Comparison of ENCODE assay signal across 19 cellular contexts in genomic region chr9:2526071-2526862, GRCh38.
DNase-seq lines count a peak whose midpoint lies in the region; ATAC-seq, FAIRE-seq and TF ChIP-seq lines count a peak whose summit lies in the region.
"Had no signal": no experiment of that assay in that cellular context is flagged by ENCODE, and none has a peak within 500 bp of the region (broad histone marks: within the 10 kb centered on the region; RNA-seq: fewer than 3 reads in every experiment).

No MANE protein-coding gene starts in this region.

- no peak overlapping the region for H2AFZ ChIP-seq in HepG2 (ENCODE audit: low read length)
- H2AFZ ChIP-seq: PC-9 had no signal

- no peak for TF ChIP-seq POLR2A in HepG2 (IDR thresholded peaks at IDR 0.05; ENCODE audit: insufficient read depth in 1 of 2, low read depth in 2 of 2, low read length in 2 of 2)

- WGBS in liver, result 75% methylated on average over 2 of the region's 2 CpGs
- 5% methylated on average over 2 of the region's 2 CpGs for WGBS in HepG2 (ENCODE audit: low lambda C conversion rate)

- H3K27ac ChIP-seq in liver (ENCODE audit: low read depth in 1 of 2, low read length in 2 of 2) (no peak overlapping the region), HepG2 (ENCODE audit: extremely low read length, insufficient read depth, low read length) (no peak overlapping the region)
- H3K27ac ChIP-seq: BLaER1, PC-9, RWPE1 had no signal

- TF ChIP-seq EP300 in HepG2 (IDR thresholded peaks at IDR 0.05; ENCODE audit: low read depth in 2 of 2, low read length in 2 of 2), result no peak
- TF ChIP-seq EP300 in HepG2 (CRISPR knock-in tag; IDR thresholded peaks at IDR 0.05; ENCODE audit: borderline replicate concordance), result no peak

- no peaks in the 10 kb centered on the region for H3K27me3 ChIP-seq in liver (ENCODE audit: control insufficient read depth in 4 of 4, insufficient read depth in 4 of 4, low read length in 3 of 4)
- H3K27me3 ChIP-seq in HepG2 (ENCODE audit: control insufficient read depth in 1 of 2, insufficient read depth in 2 of 2, low read length in 2 of 2), result no peaks in the 10 kb centered on the region
- H3K27me3 ChIP-seq: BLaER1 had no signal

- POLR2A ChIA-PET in HepG2 (lab: Yijun Ruan, JAX), result no interaction called here

- no peak overlapping the region for H3K9ac ChIP-seq in liver (ENCODE audit: low read depth in 1 of 2, low read length in 2 of 2)
- H3K9ac ChIP-seq in HepG2 (ENCODE audit: insufficient read depth, low read depth, low read length), result no peak overlapping the region
- H3K9ac ChIP-seq: BLaER1 had no signal

- intact Hi-C loops in HepG2 (cut with micrococcal nuclease; ENCODE audit: unreplicated experiment), result no loop called here

- ATAC-seq in HepG2 (no peak), esophagus mucosa (no peak), HG03039 (IDR thresholded peaks at IDR 0.05; ENCODE audit: unreplicated experiment) (no peak)
- ATAC-seq: CD8-positive, alpha-beta T cell; K562 had no signal

- FAIRE-seq in HepG2 (lab: Jason Lieb, UNC), result no peak
- FAIRE-seq: A204.1, K562 had no signal

- no peak overlapping the region for H3K4me3 ChIP-seq in liver (ENCODE audit: low read depth in 1 of 3, low read length in 3 of 3)
- no peak overlapping the region for H3K4me3 ChIP-seq in HepG2 (replicated peaks in 1 of 3; ENCODE audit: insufficient read depth in 1 of 3, low read depth in 2 of 3, low read length in 3 of 3)
- H3K4me3 ChIP-seq: BLaER1, K562, PC-9 had no signal

- CTCF ChIA-PET in HepG2 (lab: Yijun Ruan, JAX; ENCODE audit: low intra/inter-chr PET ratio, low total read pairs), result no interaction called here

- in situ Hi-C loops in HepG2 (cut with HindIII; ENCODE audit: extremely low pct_ligation_motif_present, low pct_unique_long_range_greater_than_20kb), result no loop called here

- no peak for TF ChIP-seq RAD21 in liver (IDR thresholded peaks at IDR 0.05)
- no peak for TF ChIP-seq RAD21 in HepG2 (CRISPR knock-in tag; IDR thresholded peaks at IDR 0.05)

- H3K4me1 ChIP-seq in liver (ENCODE audit: control insufficient read depth in 4 of 4, insufficient read depth in 4 of 4, low read length in 3 of 4) (no peaks in the 10 kb centered on the region), HepG2 (ENCODE audit: insufficient read depth, low read length) (no peaks in the 10 kb centered on the region)
- H3K4me1 ChIP-seq: BLaER1 had no signal

- H3K79me2 ChIP-seq in HepG2 (ENCODE audit: insufficient read depth, low read length), result no peaks in the 10 kb centered on the region

- no TSS peak for BruUV-seq in HepG2 (replicated peaks; lab: Mats Ljungman, UMichigan)

- no peak for DNase-seq in HepG2 (ENCODE audit: low spot score)
- peak; percentile 4 for DNase-seq in NCI-H226
- DNase-seq in fibroblast of peridontal ligament (ENCODE audit: extremely low read depth), result peak; percentile 3
- DNase-seq in stromal cell of bone marrow (ENCODE audit: low read depth), result peak; percentile 17
- DNase-seq in stimulated activated CD4-positive, alpha-beta T cell treated with anti-CD3 and anti-CD28 coated beads, Interleukin-12 subunit alpha, Interleukin-12 subunit beta, amount 100 ng/mL, for 4 hours, result no peak
- DNase-seq: CD8-positive, alpha-beta T cell; HFFc6; NCI-H1417; NCI-H187 treated with DMSO at 0.1 percent for 48 hours; NCI-H510A; NCI-H82; PC-9 had no signal

- no peaks in the 10 kb centered on the region for H4K20me1 ChIP-seq in HepG2 (ENCODE audit: insufficient read depth, low read length)
- H4K20me1 ChIP-seq: BLaER1 had no signal

- H3K36me3 ChIP-seq in liver (ENCODE audit: control insufficient read depth in 4 of 4, insufficient read depth in 3 of 4, low read depth in 1 of 4, low read length in 3 of 4) (no peaks in the 10 kb centered on the region), HepG2 (replicated peaks in 1 of 2; ENCODE audit: control insufficient read depth in 1 of 2, insufficient read depth in 2 of 2, low read length in 2 of 2) (no peaks in the 10 kb centered on the region)

- H3K4me2 ChIP-seq in HepG2 (ENCODE audit: low read depth, low read length), result no peak overlapping the region
- H3K4me2 ChIP-seq: BLaER1, PC-9 had no signal

- TF ChIP-seq CTCF in liver (IDR thresholded peaks at IDR 0.05; ENCODE audit: low read depth, low read length, missing input control), result no peak
- TF ChIP-seq CTCF in HepG2 (CRISPR knock-in tag; IDR thresholded peaks at IDR 0.05), result no peak

- H3K9me3 ChIP-seq in liver (ENCODE audit: control insufficient read depth in 4 of 4, low read length in 3 of 4) (no peaks in the 10 kb centered on the region), HepG2 (ENCODE audit: low read length) (no peaks in the 10 kb centered on the region)

TF ChIP-seq in liver, 16 proteins besides CTCF, POLR2A, EP300 and RAD21:
- peak; percentile 38 to 63 for TF ChIP-seq RXRA (IDR thresholded peaks at IDR 0.05)
- no peak for TF ChIP-seq ZBTB33 (IDR thresholded peaks at IDR 0.05)
TF ChIP-seq in liver: peak in this region for 1.

TF ChIP-seq in HepG2, 621 proteins besides CTCF, POLR2A, EP300 and RAD21 (continues in another document):
- TF ChIP-seq CEBPZ (IDR thresholded peaks at IDR 0.05; ENCODE audit: low read length) (no peak), ZNF138 (CRISPR knock-in tag; IDR thresholded peaks at IDR 0.05; ENCODE audit: low read depth) (no peak), SALL2 (CRISPR knock-in tag; IDR thresholded peaks at IDR 0.05) (no peak), ZNF350 (CRISPR knock-in tag; IDR thresholded peaks at IDR 0.05; ENCODE audit: borderline replicate concordance, low read depth) (no peak), HOXD1 (CRISPR knock-in tag; IDR thresholded peaks at IDR 0.05) (no peak)
- TF ChIP-seq, protein P1, sequence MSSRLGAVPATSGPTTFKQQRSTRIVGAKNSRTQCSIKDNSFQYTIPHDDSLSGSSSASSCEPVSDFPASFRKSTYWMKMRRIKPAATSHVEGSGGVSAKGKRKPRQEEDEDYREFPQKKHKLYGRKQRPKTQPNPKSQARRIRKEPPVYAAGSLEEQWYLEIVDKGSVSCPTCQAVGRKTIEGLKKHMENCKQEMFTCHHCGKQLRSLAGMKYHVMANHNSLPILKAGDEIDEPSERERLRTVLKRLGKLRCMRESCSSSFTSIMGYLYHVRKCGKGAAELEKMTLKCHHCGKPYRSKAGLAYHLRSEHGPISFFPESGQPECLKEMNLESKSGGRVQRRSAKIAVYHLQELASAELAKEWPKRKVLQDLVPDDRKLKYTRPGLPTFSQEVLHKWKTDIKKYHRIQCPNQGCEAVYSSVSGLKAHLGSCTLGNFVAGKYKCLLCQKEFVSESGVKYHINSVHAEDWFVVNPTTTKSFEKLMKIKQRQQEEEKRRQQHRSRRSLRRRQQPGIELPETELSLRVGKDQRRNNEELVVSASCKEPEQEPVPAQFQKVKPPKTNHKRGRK (CRISPR knock-in tag; IDR thresholded peaks at IDR 0.05), result no peak
- TF ChIP-seq, protein P2, sequence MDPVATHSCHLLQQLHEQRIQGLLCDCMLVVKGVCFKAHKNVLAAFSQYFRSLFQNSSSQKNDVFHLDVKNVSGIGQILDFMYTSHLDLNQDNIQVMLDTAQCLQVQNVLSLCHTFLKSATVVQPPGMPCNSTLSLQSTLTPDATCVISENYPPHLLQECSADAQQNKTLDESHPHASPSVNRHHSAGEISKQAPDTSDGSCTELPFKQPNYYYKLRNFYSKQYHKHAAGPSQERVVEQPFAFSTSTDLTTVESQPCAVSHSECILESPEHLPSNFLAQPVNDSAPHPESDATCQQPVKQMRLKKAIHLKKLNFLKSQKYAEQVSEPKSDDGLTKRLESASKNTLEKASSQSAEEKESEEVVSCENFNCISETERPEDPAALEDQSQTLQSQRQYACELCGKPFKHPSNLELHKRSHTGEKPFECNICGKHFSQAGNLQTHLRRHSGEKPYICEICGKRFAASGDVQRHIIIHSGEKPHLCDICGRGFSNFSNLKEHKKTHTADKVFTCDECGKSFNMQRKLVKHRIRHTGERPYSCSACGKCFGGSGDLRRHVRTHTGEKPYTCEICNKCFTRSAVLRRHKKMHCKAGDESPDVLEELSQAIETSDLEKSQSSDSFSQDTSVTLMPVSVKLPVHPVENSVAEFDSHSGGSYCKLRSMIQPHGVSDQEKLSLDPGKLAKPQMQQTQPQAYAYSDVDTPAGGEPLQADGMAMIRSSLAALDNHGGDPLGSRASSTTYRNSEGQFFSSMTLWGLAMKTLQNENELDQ (CRISPR knock-in tag; IDR thresholded peaks at IDR 0.05; ENCODE audit: borderline replicate concordance), result no peak
- TF ChIP-seq, protein P3, sequence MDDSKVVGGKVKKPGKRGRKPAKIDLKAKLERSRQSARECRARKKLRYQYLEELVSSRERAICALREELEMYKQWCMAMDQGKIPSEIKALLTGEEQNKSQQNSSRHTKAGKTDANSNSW (CRISPR knock-in tag; IDR thresholded peaks at IDR 0.05; ENCODE audit: borderline replicate concordance), result no peak
- TF ChIP-seq, protein P4, sequence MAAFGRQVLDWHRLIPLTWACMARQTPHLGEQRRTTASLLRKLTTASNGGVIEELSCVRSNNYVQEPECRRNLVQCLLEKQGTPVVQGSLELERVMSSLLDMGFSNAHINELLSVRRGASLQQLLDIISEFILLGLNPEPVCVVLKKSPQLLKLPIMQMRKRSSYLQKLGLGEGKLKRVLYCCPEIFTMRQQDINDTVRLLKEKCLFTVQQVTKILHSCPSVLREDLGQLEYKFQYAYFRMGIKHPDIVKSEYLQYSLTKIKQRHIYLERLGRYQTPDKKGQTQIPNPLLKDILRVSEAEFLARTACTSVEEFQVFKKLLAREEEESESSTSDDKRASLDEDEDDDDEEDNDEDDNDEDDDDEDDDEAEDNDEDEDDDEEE (CRISPR knock-in tag; IDR thresholded peaks at IDR 0.05), result no peak

Comparison
In these comparisons a context has a peak if more than half of its experiments do, and no peak if none do; other contexts are left out.
1. DNase-seq: peak in NCI-H226 (single experiment), fibroblast of peridontal ligament (single experiment) and stromal cell of bone marrow (single experiment); none in HepG2 (single experiment) and stimulated activated CD4-positive, alpha-beta T cell treated with anti-CD3 and anti-CD28 coated beads, Interleukin-12 subunit alpha, Interleukin-12 subunit beta, amount 100 ng/mL, for 4 hours (single experiment).